ENCODE assay signal across 7 cellular contexts in genomic region chr7:38239129-38239528, GRCh38.
DNase-seq lines count a peak whose midpoint lies in the region; ATAC-seq, FAIRE-seq and TF ChIP-seq lines count a peak whose summit lies in the region.
"Not testable (repeated sequence)": the region's sequence is repeated elsewhere in the genome, so short reads cannot be mapped to it uniquely, and the experiment has no call there.

No MANE protein-coding gene starts in this region.

- peaks cover 17% of the 10 kb centered on the region for H3K36me3 Mint-ChIP-seq in activated T-cell treated with anti-CD3 and anti-CD28 coated beads, Interleukin-2, amount 50 U/mL, for 24 hours (ENCODE audit: low read depth)
- not testable (repeated sequence) for H3K36me3 Mint-ChIP-seq in activated naive CD8-positive, alpha-beta T cell treated with anti-CD3 and anti-CD28 coated beads, Interleukin-2, amount 50 U/mL, for 24 hours (ENCODE audit: low read depth)
- peaks cover 89% of the 10 kb centered on the region for H3K36me3 Mint-ChIP-seq in effector memory CD8-positive, alpha-beta T cell (ENCODE audit: insufficient read depth)
- H3K36me3 Mint-ChIP-seq in natural killer cell, result peaks cover 27% of the 10 kb centered on the region
- peaks cover 96% of the 10 kb centered on the region for H3K36me3 Mint-ChIP-seq in stimulated activated effector memory CD8-positive, alpha-beta T cell treated with anti-CD3 and anti-CD28 coated beads, Interleukin-12 subunit alpha, Interleukin-12 subunit beta, amount 100 ng/mL, for 72 hours

- ATAC-seq in activated naive CD8-positive, alpha-beta T cell treated with anti-CD3 and anti-CD28 coated beads, Interleukin-2, amount 50 U/mL, for 24 hours, result peak; percentile 82
- ATAC-seq in effector memory CD8-positive, alpha-beta T cell (replicated peaks), result not testable (repeated sequence)
- ATAC-seq in natural killer cell, result peak in 1 of 3 donors; percentile 56
- peak; percentile 44 for ATAC-seq in stimulated activated effector memory CD8-positive, alpha-beta T cell treated with anti-CD3 and anti-CD28 coated beads, Interleukin-12 subunit alpha, Interleukin-12 subunit beta, amount 100 ng/mL, for 72 hours

- DNase-seq in GM12891 (ENCODE audit: insufficient read length, low spot score); activated T-cell treated with anti-CD3 and anti-CD28 coated beads, Interleukin-2, amount 50 U/mL, for 24 hours; activated naive CD8-positive, alpha-beta T cell treated with anti-CD3 and anti-CD28 coated beads, Interleukin-2, amount 50 U/mL, for 24 hours; effector memory CD8-positive, alpha-beta T cell; natural killer cell; stimulated activated effector memory CD8-positive, alpha-beta T cell treated with anti-CD3 and anti-CD28 coated beads, Interleukin-12 subunit alpha, Interleukin-12 subunit beta, amount 100 ng/mL, for 72 hours (ENCODE audit: low spot score in 2 of 2): not testable (repeated sequence)

- TF ChIP-seq CTCF in VCaP (conservative IDR thresholded peaks at IDR 0.05); natural killer cell (IDR thresholded peaks at IDR 0.05): not testable (repeated sequence)

- intact Hi-C loops in natural killer cell (cut with micrococcal nuclease), result not testable (repeated sequence)

- H3K27ac ChIP-seq in VCaP, result peak overlapping the region; percentile 91

- H3K27ac Mint-ChIP-seq in activated T-cell treated with anti-CD3 and anti-CD28 coated beads, Interleukin-2, amount 50 U/mL, for 24 hours, result peak overlapping the region; percentile 1
- H3K27ac Mint-ChIP-seq in activated naive CD8-positive, alpha-beta T cell treated with anti-CD3 and anti-CD28 coated beads, Interleukin-2, amount 50 U/mL, for 24 hours, result peak overlapping the region; percentile 11
- H3K27ac Mint-ChIP-seq in effector memory CD8-positive, alpha-beta T cell, result peak overlapping the region; percentile 90 to 94
- H3K27ac Mint-ChIP-seq in natural killer cell, result peak overlapping the region; percentile 95 to 96
- peak overlapping the region; percentile 88 for H3K27ac Mint-ChIP-seq in stimulated activated effector memory CD8-positive, alpha-beta T cell treated with anti-CD3 and anti-CD28 coated beads, Interleukin-12 subunit alpha, Interleukin-12 subunit beta, amount 100 ng/mL, for 72 hours

- not testable (repeated sequence) for TF ChIP-seq POLR2A in GM12891 (IDR thresholded peaks at IDR 0.05; ENCODE audit: low read depth, low read length)

- not testable (repeated sequence) for H3K4me3 Mint-ChIP-seq in activated T-cell treated with anti-CD3 and anti-CD28 coated beads, Interleukin-2, amount 50 U/mL, for 24 hours; activated naive CD8-positive, alpha-beta T cell treated with anti-CD3 and anti-CD28 coated beads, Interleukin-2, amount 50 U/mL, for 24 hours
- H3K4me3 Mint-ChIP-seq in effector memory CD8-positive, alpha-beta T cell, result peak overlapping the region; percentile 9 to 62
- peak overlapping the region; percentile 54 for H3K4me3 Mint-ChIP-seq in natural killer cell
- H3K4me3 Mint-ChIP-seq in stimulated activated effector memory CD8-positive, alpha-beta T cell treated with anti-CD3 and anti-CD28 coated beads, Interleukin-12 subunit alpha, Interleukin-12 subunit beta, amount 100 ng/mL, for 72 hours, result peak overlapping the region; percentile 61

- H3K27me3 Mint-ChIP-seq in activated T-cell treated with anti-CD3 and anti-CD28 coated beads, Interleukin-2, amount 50 U/mL, for 24 hours; activated naive CD8-positive, alpha-beta T cell treated with anti-CD3 and anti-CD28 coated beads, Interleukin-2, amount 50 U/mL, for 24 hours; effector memory CD8-positive, alpha-beta T cell; natural killer cell (ENCODE audit: low read depth in 2 of 2): not testable (repeated sequence)

- not testable (repeated sequence) for H3K9me3 Mint-ChIP-seq in activated T-cell treated with anti-CD3 and anti-CD28 coated beads, Interleukin-2, amount 50 U/mL, for 24 hours; activated naive CD8-positive, alpha-beta T cell treated with anti-CD3 and anti-CD28 coated beads, Interleukin-2, amount 50 U/mL, for 24 hours; effector memory CD8-positive, alpha-beta T cell; natural killer cell; stimulated activated effector memory CD8-positive, alpha-beta T cell treated with anti-CD3 and anti-CD28 coated beads, Interleukin-12 subunit alpha, Interleukin-12 subunit beta, amount 100 ng/mL, for 72 hours

- FAIRE-seq in GM12891 (lab: Jason Lieb, UNC), result peak; percentile 48

- H3K4me1 Mint-ChIP-seq in activated T-cell treated with anti-CD3 and anti-CD28 coated beads, Interleukin-2, amount 50 U/mL, for 24 hours (ENCODE audit: low read depth), result peaks cover 34% of the 10 kb centered on the region
- peaks cover 45% of the 10 kb centered on the region for H3K4me1 Mint-ChIP-seq in activated naive CD8-positive, alpha-beta T cell treated with anti-CD3 and anti-CD28 coated beads, Interleukin-2, amount 50 U/mL, for 24 hours
- H3K4me1 Mint-ChIP-seq in effector memory CD8-positive, alpha-beta T cell (ENCODE audit: low read depth in 2 of 2), result peaks cover 64 to 75% of the 10 kb centered on the region in 2 donors
- H3K4me1 Mint-ChIP-seq in natural killer cell, result peaks cover 69 to 74% of the 10 kb centered on the region in 2 donors
- peaks cover 72% of the 10 kb centered on the region for H3K4me1 Mint-ChIP-seq in stimulated activated effector memory CD8-positive, alpha-beta T cell treated with anti-CD3 and anti-CD28 coated beads, Interleukin-12 subunit alpha, Interleukin-12 subunit beta, amount 100 ng/mL, for 72 hours

Comparison
In these comparisons a context has a peak if more than half of its experiments do, and no peak if none do; other contexts are left out.
1. H3K27ac Mint-ChIP-seq: peak in every context shown above with its lines; median percentile 96 in natural killer cell; 92 in effector memory CD8-positive, alpha-beta T cell; 88 in stimulated activated effector memory CD8-positive, alpha-beta T cell treated with anti-CD3 and anti-CD28 coated beads, Interleukin-12 subunit alpha, Interleukin-12 subunit beta, amount 100 ng/mL, for 72 hours; 11 in activated naive CD8-positive, alpha-beta T cell treated with anti-CD3 and anti-CD28 coated beads, Interleukin-2, amount 50 U/mL, for 24 hours; 1 in activated T-cell treated with anti-CD3 and anti-CD28 coated beads, Interleukin-2, amount 50 U/mL, for 24 hours.